ENCODE assay signal across 11 cellular contexts in the genomic region with DNA sequence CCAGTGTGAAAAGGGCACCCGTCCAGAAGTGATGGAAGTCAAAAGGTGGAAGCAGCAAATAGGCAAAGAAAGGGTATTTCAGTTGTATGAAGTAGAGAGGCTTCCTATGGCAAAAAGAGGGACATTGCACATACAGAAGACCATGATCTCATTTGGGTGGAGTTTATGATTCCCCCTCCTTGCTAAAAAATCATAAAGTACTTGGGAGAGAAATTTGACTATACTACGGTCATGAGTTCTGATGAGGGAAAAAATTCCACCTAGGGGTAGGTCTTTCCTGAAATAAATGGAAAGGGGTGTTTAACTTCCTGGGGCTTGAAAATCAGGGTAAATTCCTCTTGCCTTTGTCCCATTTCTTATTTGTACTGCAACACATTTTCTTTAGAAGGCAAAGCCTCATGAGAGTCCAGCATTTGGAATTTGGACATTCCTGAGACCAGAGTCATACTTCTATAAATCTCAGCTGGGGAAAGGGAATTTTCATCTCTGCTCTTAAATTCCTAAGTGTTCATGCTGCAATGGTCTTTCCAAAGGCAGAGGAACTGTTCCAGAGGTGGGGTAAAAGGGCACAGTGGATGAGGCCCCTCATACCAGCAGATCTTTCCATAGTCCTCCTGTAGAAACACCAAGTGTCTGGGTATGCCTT. TPM values are rescaled to one million over a fixed set of nuclear protein-coding genes. Genes with fewer than 3 reads are reported as not detected.
A peak's percentile ranks its signal among the peaks of the same experiment; 100 is the strongest.
DNase-seq lines count a peak whose midpoint lies in the region; ATAC-seq and TF ChIP-seq lines count a peak whose summit lies in the region.
"Had no signal": no experiment of that assay in that cellular context is flagged by ENCODE, and none has a peak within 500 bp of the region (broad histone marks: within the 10 kb centered on the region; RNA-seq: fewer than 3 reads in every experiment).

No MANE protein-coding gene starts in this region.

- peaks cover 17% of the 10 kb centered on the region for H3K36me3 ChIP-seq in MG63
- no peaks in the 10 kb centered on the region for H3K36me3 ChIP-seq in lower lobe of right lung
- H3K36me3 ChIP-seq in upper lobe of right lung: no peaks in the 10 kb centered on the region

- no peak for TF ChIP-seq CTCF in coronary artery (IDR thresholded peaks at IDR 0.05)
- TF ChIP-seq CTCF in lower lobe of right lung (IDR thresholded peaks at IDR 0.05): no peak
- no peak for TF ChIP-seq CTCF in upper lobe of right lung (IDR thresholded peaks at IDR 0.05)
- TF ChIP-seq CTCF in activated CD8-positive, alpha-beta T cell treated with anti-CD3 and anti-CD28 coated beads for 36 hours (IDR thresholded peaks at IDR 0.05): no peak

- H3K4me1 ChIP-seq in lower lobe of right lung: peaks cover 74% of the 10 kb centered on the region
- peaks cover 79% of the 10 kb centered on the region for H3K4me1 ChIP-seq in upper lobe of right lung

- ATAC-seq in lower lobe of right lung (peak; percentile 12 to 33), upper lobe of right lung (peak; percentile 8), GM18870 (IDR thresholded peaks at IDR 0.05; ENCODE audit: unreplicated experiment) (no peak), HG02610 (IDR thresholded peaks at IDR 0.05; ENCODE audit: unreplicated experiment) (no peak)
- no peak for ATAC-seq in activated CD8-positive, alpha-beta T cell treated with anti-CD3 and anti-CD28 coated beads for 36 hours

- peaks cover 80% of the 10 kb centered on the region for H3K4me1 Mint-ChIP-seq in activated CD8-positive, alpha-beta T cell treated with anti-CD3 and anti-CD28 coated beads for 36 hours (ENCODE audit: low read depth)

- H3K27ac ChIP-seq in coronary artery (peak overlapping the region; percentile 86 to 100), lower lobe of right lung (peak overlapping the region; percentile 75), upper lobe of right lung (peak overlapping the region; percentile 56)

- CTCF ChIA-PET in activated CD8-positive, alpha-beta T cell treated with anti-CD3 and anti-CD28 coated beads for 36 hours (lab: Charles Lee): interaction anchor here (0.9 to 1.1 kb wide), 2 partner anchors 30 to 32 kb away, joined by 3 read pairs; no protein-coding TSS in a partner anchor

- peaks cover 43% of the 10 kb centered on the region for H3K36me3 Mint-ChIP-seq in activated CD8-positive, alpha-beta T cell treated with anti-CD3 and anti-CD28 coated beads for 36 hours (ENCODE audit: low read depth)
- H3K36me3 Mint-ChIP-seq: brain had no signal

- H3K4me3 ChIP-seq in MG63 (no peak overlapping the region), coronary artery (peak overlapping the region; percentile 43), lower lobe of right lung (no peak overlapping the region), upper lobe of right lung (no peak overlapping the region)

- no peaks in the 10 kb centered on the region for H3K9me3 Mint-ChIP-seq in activated CD8-positive, alpha-beta T cell treated with anti-CD3 and anti-CD28 coated beads for 36 hours
- H3K9me3 Mint-ChIP-seq: brain, neural crest cell had no signal

- intact Hi-C loops in lower lobe of right lung (cut with DNase I) (no loop called here), upper lobe of right lung (cut with DNase I) (no loop called here)
- intact Hi-C loops in activated CD8-positive, alpha-beta T cell treated with anti-CD3 and anti-CD28 coated beads for 36 hours (cut with micrococcal nuclease): no loop called here

- peak; percentile 69 for DNase-seq in MG63
- DNase-seq in coronary artery (ENCODE audit: low spot score): no peak
- DNase-seq in lower lobe of right lung: no peak
- no peak for DNase-seq in upper lobe of right lung
- no peak for DNase-seq in activated CD8-positive, alpha-beta T cell treated with anti-CD3 and anti-CD28 coated beads for 36 hours
- DNase-seq: NCI-H1105 treated with DMSO at 0.1 percent for 48 hours, T-helper 9 cell had no signal

- H3K27me3 ChIP-seq in MG63 (no peaks in the 10 kb centered on the region), lower lobe of right lung (ENCODE audit: low read depth) (no peaks in the 10 kb centered on the region), upper lobe of right lung (no peaks in the 10 kb centered on the region)

- H3K27ac Mint-ChIP-seq in activated CD8-positive, alpha-beta T cell treated with anti-CD3 and anti-CD28 coated beads for 36 hours: no peak overlapping the region

- no peak overlapping the region for H3K4me3 Mint-ChIP-seq in activated CD8-positive, alpha-beta T cell treated with anti-CD3 and anti-CD28 coated beads for 36 hours
- H3K4me3 Mint-ChIP-seq: neural crest cell had no signal

- no peaks in the 10 kb centered on the region for H3K27me3 Mint-ChIP-seq in activated CD8-positive, alpha-beta T cell treated with anti-CD3 and anti-CD28 coated beads for 36 hours

- no peaks in the 10 kb centered on the region for H3K9me3 ChIP-seq in MG63
- no peaks in the 10 kb centered on the region for H3K9me3 ChIP-seq in lower lobe of right lung
- H3K9me3 ChIP-seq in upper lobe of right lung: no peaks in the 10 kb centered on the region

- POLR2A ChIA-PET in activated CD8-positive, alpha-beta T cell treated with anti-CD3 and anti-CD28 coated beads for 36 hours (lab: Charles Lee): interaction anchor here (0.6 kb wide), 1 partner anchor 24 kb away, joined by 3 read pairs; no protein-coding TSS in a partner anchor

RNA-seq across cellular contexts. Expression of a gene that starts 5.8 kb away (rescaled TPM):
- total RNA-seq in MG63 (2014; rRNA removed; shearing (Covaris generic); ENCODE audit: low replicate concordance): 65.9 and 78.8 TPM in 2 replicates
- total RNA-seq in lower lobe of right lung (23.3 TPM), upper lobe of right lung (28.9 TPM)
- 10 to 100 TPM; 31.3 to 32.5 TPM for total RNA-seq in activated CD8-positive, alpha-beta T cell treated with anti-CD3 and anti-CD28 coated beads for 36 hours

RNA-seq across cellular contexts. Expression of a gene that starts 6.2 kb away (rescaled TPM):
- total RNA-seq in MG63 (2014; rRNA removed; shearing (Covaris generic); ENCODE audit: low replicate concordance): 15.6 and 16.8 TPM in 2 replicates
- total RNA-seq in lower lobe of right lung (20.7 TPM), upper lobe of right lung (28.7 TPM)
- total RNA-seq in activated CD8-positive, alpha-beta T cell treated with anti-CD3 and anti-CD28 coated beads for 36 hours: 1 to 10 TPM; 5.9 to 6.9 TPM

Comparison
In these comparisons a context has a peak if more than half of its experiments do, and no peak if none do; other contexts are left out.
1. ATAC-seq: peak in lower lobe of right lung (2 of 2) and upper lobe of right lung (single experiment); none in GM18870 (single experiment), HG02610 (single experiment) and activated CD8-positive, alpha-beta T cell treated with anti-CD3 and anti-CD28 coated beads for 36 hours (single experiment).
2. Peak in every context shown above with its lines, with median percentiles within 50 percentile points of each other: H3K27ac ChIP-seq.